In the genomic region with DNA sequence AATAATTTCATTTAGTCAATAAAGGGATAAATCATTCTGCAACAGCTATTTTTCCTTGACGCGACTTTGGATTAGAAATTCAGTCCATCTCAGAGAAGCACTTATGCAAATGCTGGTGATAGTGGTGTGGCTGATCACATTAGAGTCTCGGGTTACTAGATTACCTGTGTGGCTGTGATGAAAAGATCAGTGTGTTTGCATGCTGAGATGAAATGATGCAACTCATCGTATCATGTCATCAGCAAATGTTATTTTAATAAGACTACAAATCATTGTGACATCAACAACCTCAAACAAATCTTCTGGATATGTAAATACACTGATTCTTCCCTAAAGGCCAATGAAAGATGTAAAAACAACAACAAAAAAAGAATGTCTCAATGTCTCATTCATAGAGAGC, we compare ENCODE assay signal across 1 cellular context.
A peak's percentile ranks its signal among the peaks of the same experiment; 100 is the strongest.
TF ChIP-seq lines count a peak whose summit lies in the region.

No MANE protein-coding gene starts in this region.

TF ChIP-seq in HEK293, 187 proteins besides CTCF, POLR2A, EP300 and RAD21 (continued from another document):
- no peak for TF ChIP-seq ZBTB11 (tag by site-specific recombination; conservative IDR thresholded peaks at IDR 0.05; ENCODE audit: low read depth)
- TF ChIP-seq ZBTB17 (tag by site-specific recombination; IDR thresholded peaks at IDR 0.05) = peak; percentile 26; the same call in 1 of the 2 replicates
- 0 out of 2 replicates have a peak, but pooled peaks have one; percentile 9 for TF ChIP-seq FEZF1 (tag by site-specific recombination; IDR thresholded peaks at IDR 0.05)
- TF ChIP-seq YY1 (tag by site-specific recombination; IDR thresholded peaks at IDR 0.05) = no peak
- TF ChIP-seq ZNF24 (tag by site-specific recombination; IDR thresholded peaks at IDR 0.05) = 0 out of 2 replicates have a peak, but pooled peaks have one; percentile 32
- no peak for TF ChIP-seq ZNF146 (tag by site-specific recombination; IDR thresholded peaks at IDR 0.05)
- no peak for TF ChIP-seq ZNF391 (tag by site-specific recombination; IDR thresholded peaks at IDR 0.05; ENCODE audit: borderline replicate concordance, low read depth)
- 0 out of 2 replicates have a peak, but pooled peaks have one; percentile 30 for TF ChIP-seq ZNF518A (tag by site-specific recombination; conservative IDR thresholded peaks at IDR 0.05; ENCODE audit: low read depth)
- TF ChIP-seq TRIM28 (IDR thresholded peaks at IDR 0.05; ENCODE audit: borderline replicate concordance, low read length) = peak; percentile 69; the same call in 1 of the 2 replicates
- TF ChIP-seq ZFP37 (tag by site-specific recombination; IDR thresholded peaks at IDR 0.05) = no peak
- TF ChIP-seq, protein P1, sequence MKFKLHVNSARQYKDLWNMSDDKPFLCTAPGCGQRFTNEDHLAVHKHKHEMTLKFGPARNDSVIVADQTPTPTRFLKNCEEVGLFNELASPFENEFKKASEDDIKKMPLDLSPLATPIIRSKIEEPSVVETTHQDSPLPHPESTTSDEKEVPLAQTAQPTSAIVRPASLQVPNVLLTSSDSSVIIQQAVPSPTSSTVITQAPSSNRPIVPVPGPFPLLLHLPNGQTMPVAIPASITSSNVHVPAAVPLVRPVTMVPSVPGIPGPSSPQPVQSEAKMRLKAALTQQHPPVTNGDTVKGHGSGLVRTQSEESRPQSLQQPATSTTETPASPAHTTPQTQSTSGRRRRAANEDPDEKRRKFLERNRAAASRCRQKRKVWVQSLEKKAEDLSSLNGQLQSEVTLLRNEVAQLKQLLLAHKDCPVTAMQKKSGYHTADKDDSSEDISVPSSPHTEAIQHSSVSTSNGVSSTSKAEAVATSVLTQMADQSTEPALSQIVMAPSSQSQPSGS (tag by site-specific recombination; IDR thresholded peaks at IDR 0.05; ENCODE audit: low read depth) = peak; percentile 49; the same call in 1 of the 2 replicates
- no peak for TF ChIP-seq ZNF132 (tag by site-specific recombination; IDR thresholded peaks at IDR 0.05; ENCODE audit: borderline replicate concordance)
